8 cellular contexts compared by ENCODE assay signal in genomic region chr7:106421181-106421762, GRCh38.
DNase-seq lines count a peak whose midpoint lies in the region; ATAC-seq and TF ChIP-seq lines count a peak whose summit lies in the region.

No MANE protein-coding gene starts in this region.

- H3K79me2 ChIP-seq in SK-N-SH (ENCODE audit: insufficient read depth): no peaks in the 10 kb centered on the region

- intact Hi-C loops in prostate gland (cut with DNase I): loop anchor here (5.0 kb wide), 1 partner anchor 204 kb away; no protein-coding TSS in a partner anchor
- intact Hi-C loops in CD4-positive, alpha-beta T cell (cut with DNase I, micrococcal nuclease): no loop called here

- no peak for TF ChIP-seq RAD21 in SK-N-SH (IDR thresholded peaks at IDR 0.05; ENCODE audit: low read length)

- POLR2A ChIA-PET in SK-N-SH (lab: Yijun Ruan, JAX): no interaction called here
- POLR2A ChIA-PET in CD4-positive, alpha-beta T cell (lab: Charles Lee): no interaction called here

- H3K4me3 Mint-ChIP-seq in activated naive CD4-positive, alpha-beta T cell treated with anti-CD3 and anti-CD28 coated beads, Interleukin-2, amount 50 U/mL, for 24 hours: no peak overlapping the region
- no peak overlapping the region for H3K4me3 Mint-ChIP-seq in activated naive CD4-positive, alpha-beta T cell treated with anti-CD3 and anti-CD28 coated beads, Interleukin-2, amount 10 ng/mL, durations not matched to agents 7 days and 5 days
- H3K4me3 Mint-ChIP-seq in CD4-positive, alpha-beta T cell: no peak overlapping the region

- ATAC-seq in CD4-positive, alpha-beta T cell (ENCODE audit: poor library complexity): no peak
- no peak for ATAC-seq in HG03439 (IDR thresholded peaks at IDR 0.05; ENCODE audit: unreplicated experiment)

- peaks cover 67% of the 10 kb centered on the region for H3K4me1 Mint-ChIP-seq in activated naive CD4-positive, alpha-beta T cell treated with anti-CD3 and anti-CD28 coated beads, Interleukin-2, amount 50 U/mL, for 24 hours
- H3K4me1 Mint-ChIP-seq in activated naive CD4-positive, alpha-beta T cell treated with anti-CD3 and anti-CD28 coated beads, Interleukin-2, amount 10 ng/mL, durations not matched to agents 7 days and 5 days: peaks cover 13% of the 10 kb centered on the region
- peaks cover 10% of the 10 kb centered on the region for H3K4me1 Mint-ChIP-seq in CD4-positive, alpha-beta T cell (ENCODE audit: low read depth)

- TF ChIP-seq POLR2A in prostate gland (IDR thresholded peaks at IDR 0.05): no peak

- H3K4me1 ChIP-seq in SK-N-SH (ENCODE audit: control insufficient read depth in 1 of 2, insufficient read depth in 2 of 2, low read depth in 1 of 2, low read length in 1 of 2): peaks cover 16 to 37% of the 10 kb centered on the region in 2 experiments
- peaks cover 9% of the 10 kb centered on the region for H3K4me1 ChIP-seq in prostate gland (replicated peaks)

- peak in 1 of 2 experiments; percentile 64; a peak in 1 of 4 replicates for TF ChIP-seq EP300 in SK-N-SH (IDR thresholded peaks at IDR 0.05; ENCODE audit: borderline replicate concordance in 1 of 2, low read depth in 1 of 2, low read length in 1 of 2)

- peaks cover 4% of the 10 kb centered on the region for H3K36me3 Mint-ChIP-seq in activated naive CD4-positive, alpha-beta T cell treated with anti-CD3 and anti-CD28 coated beads, Interleukin-2, amount 50 U/mL, for 24 hours
- no peaks in the 10 kb centered on the region for H3K36me3 Mint-ChIP-seq in activated naive CD4-positive, alpha-beta T cell treated with anti-CD3 and anti-CD28 coated beads, Interleukin-2, amount 10 ng/mL, durations not matched to agents 7 days and 5 days
- no peaks in the 10 kb centered on the region for H3K36me3 Mint-ChIP-seq in CD4-positive, alpha-beta T cell (ENCODE audit: low read depth)

- TF ChIP-seq CTCF in SK-N-SH (IDR thresholded peaks at IDR 0.05) (no peak), prostate gland (IDR thresholded peaks at IDR 0.05) (no peak)
- no peak for TF ChIP-seq CTCF in CD4-positive, alpha-beta T cell (IDR thresholded peaks at IDR 0.05)

- CTCF ChIA-PET in activated naive CD4-positive, alpha-beta T cell treated with anti-CD3 and anti-CD28 coated beads, Interleukin-2, amount 10 ng/mL, durations not matched to agents 7 days and 5 days (lab: Charles Lee): no interaction called here
- CTCF ChIA-PET in SK-N-SH (lab: Yijun Ruan, JAX): no interaction called here
- CTCF ChIA-PET in CD4-positive, alpha-beta T cell (lab: Charles Lee): no interaction called here

- H3K27me3 ChIP-seq in SK-N-SH (ENCODE audit: insufficient read depth) (no peaks in the 10 kb centered on the region), prostate gland (replicated peaks; ENCODE audit: insufficient read depth) (no peaks in the 10 kb centered on the region)
- no peaks in the 10 kb centered on the region for H3K27me3 ChIP-seq in CD4-positive, alpha-beta T cell (ENCODE audit: control insufficient read depth, insufficient read depth, low read length)

- H3K9me2 ChIP-seq in SK-N-SH: no peaks in the 10 kb centered on the region

- H3K9me3 ChIP-seq in SK-N-SH (peaks cover 2% of the 10 kb centered on the region), prostate gland (no peaks in the 10 kb centered on the region)
- peaks cover 7% of the 10 kb centered on the region for H3K9me3 ChIP-seq in CD4-positive, alpha-beta T cell (ENCODE audit: control insufficient read depth, low read length)

- H3K27ac ChIP-seq in SK-N-SH (ENCODE audit: low read depth in 2 of 2, low read length in 1 of 2) (peak overlapping the region; percentile 69 to 78), prostate gland (peak overlapping the region; percentile 25 to 32)
- H3K27ac ChIP-seq in CD4-positive, alpha-beta T cell (ENCODE audit: low read depth, low read length): no peak overlapping the region

- 22% methylated on average over 6 of the region's 6 CpGs for WGBS in SK-N-SH (ENCODE audit: low lambda C conversion rate)
- WGBS in prostate gland: 56% methylated on average over 6 of the region's 6 CpGs

- peak overlapping the region; percentile 56 for H2AFZ ChIP-seq in SK-N-SH (ENCODE audit: low read depth)

- H3K4me2 ChIP-seq in SK-N-SH: peak overlapping the region; percentile 11; the same call in 1 of the 2 replicates

- no peaks in the 10 kb centered on the region for H4K20me1 ChIP-seq in SK-N-SH (ENCODE audit: insufficient read depth)

- H3K27me3 Mint-ChIP-seq in activated naive CD4-positive, alpha-beta T cell treated with anti-CD3 and anti-CD28 coated beads, Interleukin-2, amount 50 U/mL, for 24 hours: no peaks in the 10 kb centered on the region
- H3K27me3 Mint-ChIP-seq in activated naive CD4-positive, alpha-beta T cell treated with anti-CD3 and anti-CD28 coated beads, Interleukin-2, amount 10 ng/mL, durations not matched to agents 7 days and 5 days: no peaks in the 10 kb centered on the region
- peaks cover 16% of the 10 kb centered on the region for H3K27me3 Mint-ChIP-seq in CD4-positive, alpha-beta T cell

- no peak for DNase-seq in activated naive CD4-positive, alpha-beta T cell treated with anti-CD3 and anti-CD28 coated beads, Interleukin-2, amount 10 ng/mL, durations not matched to agents 7 days and 5 days
- DNase-seq in SK-N-SH: no peak
- peak; percentile 95 for DNase-seq in fibroblast of the conjunctiva (ENCODE audit: low read depth)
- peak; percentile 24 for DNase-seq in prostate gland (ENCODE audit: low spot score)
- no peak for DNase-seq in ecto neural progenitor cell (ENCODE audit: low spot score)
- DNase-seq in CD4-positive, alpha-beta T cell: no peak

- H3K9me3 Mint-ChIP-seq in activated naive CD4-positive, alpha-beta T cell treated with anti-CD3 and anti-CD28 coated beads, Interleukin-2, amount 50 U/mL, for 24 hours: peaks cover 6% of the 10 kb centered on the region
- H3K9me3 Mint-ChIP-seq in activated naive CD4-positive, alpha-beta T cell treated with anti-CD3 and anti-CD28 coated beads, Interleukin-2, amount 10 ng/mL, durations not matched to agents 7 days and 5 days: peaks cover 5% of the 10 kb centered on the region
- H3K9me3 Mint-ChIP-seq in CD4-positive, alpha-beta T cell: peaks cover 4% of the 10 kb centered on the region

- peaks cover 27% of the 10 kb centered on the region for H3F3A ChIP-seq in SK-N-SH (replicated peaks; ENCODE audit: insufficient read depth)

- no peak overlapping the region for H3K4me3 ChIP-seq in SK-N-SH (ENCODE audit: low read depth in 2 of 2, low read length in 1 of 2)
- H3K4me3 ChIP-seq in prostate gland: no peak overlapping the region

- peak overlapping the region; percentile 92 for H3K27ac Mint-ChIP-seq in activated naive CD4-positive, alpha-beta T cell treated with anti-CD3 and anti-CD28 coated beads, Interleukin-2, amount 50 U/mL, for 24 hours
- no peak overlapping the region for H3K27ac Mint-ChIP-seq in activated naive CD4-positive, alpha-beta T cell treated with anti-CD3 and anti-CD28 coated beads, Interleukin-2, amount 10 ng/mL, durations not matched to agents 7 days and 5 days
- no peak overlapping the region for H3K27ac Mint-ChIP-seq in CD4-positive, alpha-beta T cell

- no peaks in the 10 kb centered on the region for H3K36me3 ChIP-seq in SK-N-SH (replicated peaks in 1 of 2; ENCODE audit: control insufficient read depth in 1 of 2, insufficient read depth in 2 of 2, low read length in 1 of 2)
- H3K36me3 ChIP-seq in prostate gland: no peaks in the 10 kb centered on the region

- H3K9ac ChIP-seq in SK-N-SH: peak overlapping the region; percentile 16; the same call in 1 of the 2 replicates

TF ChIP-seq in SK-N-SH, 30 proteins besides CTCF, POLR2A, EP300 and RAD21 (continues in another document):
- TF ChIP-seq TCF12 (IDR thresholded peaks at IDR 0.05): peak; percentile 77
- TF ChIP-seq SMC3 (IDR thresholded peaks at IDR 0.05; ENCODE audit: low read depth, low read length): no peak
- TF ChIP-seq RCOR1 (IDR thresholded peaks at IDR 0.05; ENCODE audit: low read length): no peak
- peak; percentile 86 for TF ChIP-seq USF1 (IDR thresholded peaks at IDR 0.05; ENCODE audit: borderline replicate concordance, low read depth)
- no peak for TF ChIP-seq CHD2 (IDR thresholded peaks at IDR 0.05; ENCODE audit: low read length, partially characterized antibody)
- TF ChIP-seq ZBTB33 (IDR thresholded peaks at IDR 0.05; ENCODE audit: borderline replicate concordance, low read depth): no peak
- peak; percentile 85 for TF ChIP-seq NFIC (IDR thresholded peaks at IDR 0.05; ENCODE audit: borderline replicate concordance)

Comparison
In these comparisons a context has a peak if more than half of its experiments do, and no peak if none do; other contexts are left out.
1. DNase-seq: peak in fibroblast of the conjunctiva (single experiment) and prostate gland (single experiment); none in activated naive CD4-positive, alpha-beta T cell treated with anti-CD3 and anti-CD28 coated beads, Interleukin-2, amount 10 ng/mL, durations not matched to agents 7 days and 5 days (single experiment), SK-N-SH (single experiment), ecto neural progenitor cell (single experiment) and CD4-positive, alpha-beta T cell (0 of 10).